8 cellular contexts compared by ENCODE assay signal in genomic region chr20:33443512-33444239, GRCh38. TPM values are rescaled to one million over a fixed set of nuclear protein-coding genes. Genes with fewer than 3 reads are reported as not detected.
DNase-seq lines count a peak whose midpoint lies in the region; ATAC-seq and TF ChIP-seq lines count a peak whose summit lies in the region.

Gene SNTA1 (minus strand): TSS chr20:33443763. CDS start chr20:33443620, 143 bp downstream.

- peaks cover 4% of the 10 kb centered on the region for H3K9me3 Mint-ChIP-seq in neural crest cell
- H3K9me3 Mint-ChIP-seq in stimulated activated naive CD8-positive, alpha-beta T cell treated with anti-CD3 and anti-CD28 coated beads, Interleukin-15, amount 100 ng/mL, for 72 hours: peaks cover 4 to 5% of the 10 kb centered on the region in 2 donors

- ATAC-seq in GM21723 (IDR thresholded peaks at IDR 0.05; ENCODE audit: unreplicated experiment): peak; percentile 78
- peak; percentile 89 for ATAC-seq in stimulated activated naive CD8-positive, alpha-beta T cell treated with anti-CD3 and anti-CD28 coated beads, Interleukin-15, amount 100 ng/mL, for 72 hours

- no peaks in the 10 kb centered on the region for H3K36me3 Mint-ChIP-seq in neural crest cell (ENCODE audit: low read depth)

- H3K27me3 Mint-ChIP-seq in neural crest cell (ENCODE audit: low read depth): peaks cover 23% of the 10 kb centered on the region
- peaks cover 16% of the 10 kb centered on the region for H3K27me3 Mint-ChIP-seq in stimulated activated naive CD8-positive, alpha-beta T cell treated with anti-CD3 and anti-CD28 coated beads, Interleukin-15, amount 100 ng/mL, for 72 hours

- DNase-seq in COLO668 (lab: John Stamatoyannopoulos, UW; ENCODE audit: unreplicated experiment) (peak; percentile 83), LoVo (ENCODE audit: low spot score) (peak; percentile 90), SHP77 treated with DMSO at 0.1 percent for 48 hours (lab: John Stamatoyannopoulos, UW) (peak; percentile 56), foreskin melanocyte (peak; percentile 53), neural crest cell (ENCODE audit: low read depth, low spot score) (peak; percentile 95)
- DNase-seq in activated gamma-delta T cell treated with anti-CD3 and anti-CD28 coated beads, Interleukin-2, amount 50 U/mL, for 16 hours (ENCODE audit: low read depth): peak; percentile 78
- peak; percentile 82 for DNase-seq in stimulated activated naive CD8-positive, alpha-beta T cell treated with anti-CD3 and anti-CD28 coated beads, Interleukin-15, amount 100 ng/mL, for 72 hours

- TF ChIP-seq CTCF in neural crest cell (conservative IDR thresholded peaks at IDR 0.05): no peak

- H3K4me3 Mint-ChIP-seq in neural crest cell: peak within 1 kb of the TSS; percentile 92
- H3K4me3 Mint-ChIP-seq in stimulated activated naive CD8-positive, alpha-beta T cell treated with anti-CD3 and anti-CD28 coated beads, Interleukin-15, amount 100 ng/mL, for 72 hours: peak within 1 kb of the TSS; percentile 92 to 95

- H3K27ac Mint-ChIP-seq in neural crest cell (ENCODE audit: unreplicated experiment): peak within 1 kb of the TSS; percentile 89
- peak within 1 kb of the TSS; percentile 66 to 89 for H3K27ac Mint-ChIP-seq in stimulated activated naive CD8-positive, alpha-beta T cell treated with anti-CD3 and anti-CD28 coated beads, Interleukin-15, amount 100 ng/mL, for 72 hours

- peaks cover 18% of the 10 kb centered on the region for H3K4me1 Mint-ChIP-seq in neural crest cell
- H3K4me1 Mint-ChIP-seq in stimulated activated naive CD8-positive, alpha-beta T cell treated with anti-CD3 and anti-CD28 coated beads, Interleukin-15, amount 100 ng/mL, for 72 hours: peaks cover 23% of the 10 kb centered on the region

RNA-seq across cellular contexts. Expression of gene SNTA1, which starts in this region (rescaled TPM):
- total RNA-seq in neural crest cell: 9.4 and 10.3 TPM in 2 replicates

Comparison
In these comparisons a context has a peak if more than half of its experiments do, and no peak if none do; other contexts are left out.
1. Peak in every context shown above with its lines: DNase-seq and ATAC-seq.